ENCODE assay signal across 8 cellular contexts in the genomic region with DNA sequence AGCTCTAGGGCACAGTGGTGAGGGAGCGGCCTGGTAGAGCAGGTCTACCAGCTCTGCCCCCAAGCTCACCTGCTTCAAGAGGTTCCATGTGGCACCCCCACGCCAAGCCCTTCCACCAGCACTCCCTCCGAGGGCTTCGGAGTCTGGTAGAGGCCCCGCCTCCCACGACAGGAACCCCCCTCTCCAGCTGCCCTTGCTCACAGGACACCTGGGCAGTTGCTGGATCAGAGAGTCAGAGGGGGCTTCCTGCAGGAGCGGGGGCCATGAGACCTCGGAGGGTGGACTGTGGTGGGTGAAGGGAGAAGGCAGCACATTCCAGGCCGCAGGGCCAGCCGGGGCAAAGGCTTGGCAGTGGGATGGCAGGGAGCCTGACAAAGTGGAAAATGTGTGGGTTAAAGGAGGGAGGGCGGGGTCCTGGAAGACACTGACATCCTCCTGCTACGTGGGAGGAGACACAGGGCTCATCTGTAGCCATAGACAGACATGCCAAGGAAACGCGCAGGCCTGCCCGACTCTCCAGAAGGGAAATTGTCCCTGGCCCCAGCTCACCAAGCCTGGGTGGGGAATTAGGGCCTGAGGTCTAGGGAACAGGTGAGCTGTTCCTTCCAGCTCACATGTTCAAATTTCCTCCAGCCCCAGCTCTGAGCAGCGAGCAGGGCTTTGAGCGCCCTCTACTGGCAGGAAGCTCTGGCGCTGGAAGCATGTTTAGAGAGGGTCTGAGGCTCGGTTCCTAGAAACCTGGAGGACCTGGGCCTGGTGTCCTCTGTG.
DNase-seq lines count a peak whose midpoint lies in the region; ATAC-seq and TF ChIP-seq lines count a peak whose summit lies in the region.

No MANE protein-coding gene starts in this region.

- DNase-seq in AG10803 (ENCODE audit: low read depth) (peak; percentile 50), H4 (ENCODE audit: low spot score) (peak; percentile 62), NCI-H526 (lab: John Stamatoyannopoulos, UW) (peak; percentile 39 to 87), medulla oblongata (ENCODE audit: extremely low spot score) (peak; percentile 89)
- peak; percentile 76 to 80 for DNase-seq in activated CD4-positive, alpha-beta T cell treated with anti-CD3 and anti-CD28 coated beads, Interleukin-2, amount 50 U/mL, for 4 hours
- DNase-seq in effector CD4-positive, alpha-beta T cell, result peak; percentile 76
- peak; percentile 60 to 62 for DNase-seq in stimulated activated CD8-positive, alpha-beta memory T cell treated with anti-CD3 and anti-CD28 coated beads, Interleukin-2, amount 100 ng/mL, for 1 hour (ENCODE audit: low read depth in 2 of 2)

- TF ChIP-seq CTCF in AG10803 (conservative IDR thresholded peaks at IDR 0.05; ENCODE audit: low read length), result peak; percentile 92

- no peak overlapping the region for H3K4me3 ChIP-seq in AG10803 (ENCODE audit: low read length)

- no peak for ATAC-seq in HG03139 (IDR thresholded peaks at IDR 0.05; ENCODE audit: unreplicated experiment)
